Comparison of ENCODE assay signal across 10 cellular contexts in genomic region chr5:138724470-138725146, GRCh38. TPM values are rescaled to one million over a fixed set of nuclear protein-coding genes. Genes with fewer than 3 reads are reported as not detected.
DNase-seq lines count a peak whose midpoint lies in the region; ATAC-seq and TF ChIP-seq lines count a peak whose summit lies in the region.
"Had no signal": no experiment of that assay in that cellular context is flagged by ENCODE, and none has a peak within 500 bp of the region (broad histone marks: within the 10 kb centered on the region; RNA-seq: fewer than 3 reads in every experiment).

No MANE protein-coding gene starts in this region.

- WGBS in trophoblast cell (ENCODE audit: extremely low coverage, insufficient coverage, insufficient read length), result no CpG with 5 or more reads among the region's 5 CpGs
- WGBS in tibial nerve, 2 donors, result 85 to 88% methylated on average over 5 of the region's 5 CpGs

- no peak for TF ChIP-seq EP300 in tibial nerve (IDR thresholded peaks at IDR 0.05)

- no peaks in the 10 kb centered on the region for H3K9me3 ChIP-seq in PC-3 (ENCODE audit: low read length)
- H3K9me3 ChIP-seq in trophoblast cell (ENCODE audit: insufficient read depth, low read depth, low read length), result no peaks in the 10 kb centered on the region
- H3K9me3 ChIP-seq in tibial nerve, result no peaks in the 10 kb centered on the region
- H3K9me3 ChIP-seq in colonic mucosa, result no peaks in the 10 kb centered on the region

- no peak for TF ChIP-seq POLR2A in tibial nerve (IDR thresholded peaks at IDR 0.05)

- no peak overlapping the region for H3K18ac ChIP-seq in trophoblast cell (ENCODE audit: low read length)

- POLR2A ChIA-PET in PC-3 (lab: Charles Lee; ENCODE audit: unreplicated experiment), result no interaction called here

- H4K20me1 ChIP-seq in PC-3 (ENCODE audit: low read length), result no peaks in the 10 kb centered on the region

- BruUV-seq in Calu3 (replicated peaks; lab: Mats Ljungman, UMichigan) (no TSS peak), PC-3 (replicated peaks; lab: Mats Ljungman, UMichigan) (no TSS peak)

- H3K23ac ChIP-seq in trophoblast cell (ENCODE audit: low read length), result no peak overlapping the region

- peak overlapping the region; percentile 35 for H3K4me2 ChIP-seq in PC-3 (ENCODE audit: low read length)
- H3K4me2 ChIP-seq in trophoblast cell (ENCODE audit: low read length), result peak overlapping the region; percentile 44

- H3K36me3 ChIP-seq in PC-3 (ENCODE audit: low read depth, low read length), result no peaks in the 10 kb centered on the region
- H3K36me3 ChIP-seq in trophoblast cell (ENCODE audit: control insufficient read depth in 1 of 2, insufficient read depth in 2 of 2, low read length in 2 of 2), result no peaks in the 10 kb centered on the region
- H3K36me3 ChIP-seq in tibial nerve, result no peaks in the 10 kb centered on the region
- no peaks in the 10 kb centered on the region for H3K36me3 ChIP-seq in colonic mucosa

- peak overlapping the region; percentile 7 for H2BK5ac ChIP-seq in trophoblast cell (ENCODE audit: low read depth, low read length, poor library complexity)

- TF ChIP-seq CTCF in Calu3 (IDR thresholded peaks at IDR 0.05; ENCODE audit: unreplicated experiment) (no peak), PC-3 (conservative IDR thresholded peaks at IDR 0.05; ENCODE audit: low read depth, low read length) (no peak), tibial nerve (IDR thresholded peaks at IDR 0.05) (no peak), colonic mucosa (IDR thresholded peaks at IDR 0.05) (no peak)

- ATAC-seq in PC-3, result no peak
- no peak for ATAC-seq in HG03442 (IDR thresholded peaks at IDR 0.05; ENCODE audit: unreplicated experiment)

- no peak overlapping the region for H4K8ac ChIP-seq in trophoblast cell (ENCODE audit: low read depth, low read length)

- H3K4ac ChIP-seq in trophoblast cell (ENCODE audit: low read depth, low read length), result no peak overlapping the region

- H3F3A ChIP-seq in PC-3 (ENCODE audit: low read length, unreplicated experiment), result no peaks in the 10 kb centered on the region

- peak overlapping the region; percentile 23 for H2BK120ac ChIP-seq in trophoblast cell (ENCODE audit: insufficient read depth, low read length, poor library complexity)

- peaks cover 18% of the 10 kb centered on the region for H3K79me1 ChIP-seq in trophoblast cell (ENCODE audit: low read length)

- H3K27ac ChIP-seq in PC-3 (ENCODE audit: low read length) (peak overlapping the region; percentile 37), trophoblast cell (ENCODE audit: low read depth, low read length) (peak overlapping the region; percentile 62), tibial nerve (no peak overlapping the region), colonic mucosa (no peak overlapping the region)

- H3K9me2 ChIP-seq in PC-3 (replicated peaks; ENCODE audit: low read length), result no peaks in the 10 kb centered on the region

- H4K12ac ChIP-seq in trophoblast cell (ENCODE audit: low read depth, low read length), result no peak overlapping the region

- H2BK12ac ChIP-seq in trophoblast cell (ENCODE audit: low read length), result peak overlapping the region; percentile 21

- no peaks in the 10 kb centered on the region for H3K27me3 Mint-ChIP-seq in Calu3 (ENCODE audit: unreplicated experiment)

- no peaks in the 10 kb centered on the region for H3K27me3 ChIP-seq in PC-3 (ENCODE audit: low read length)
- H3K27me3 ChIP-seq in trophoblast cell (ENCODE audit: insufficient read depth, low read length), result no peaks in the 10 kb centered on the region
- no peaks in the 10 kb centered on the region for H3K27me3 ChIP-seq in tibial nerve
- no peaks in the 10 kb centered on the region for H3K27me3 ChIP-seq in colonic mucosa

- no peak overlapping the region for H3K4me3 Mint-ChIP-seq in Calu3 (ENCODE audit: low read depth, unreplicated experiment)
- H3K4me3 Mint-ChIP-seq: IgD-negative memory B cell had no signal

- intact Hi-C loops in Calu3 (cut with micrococcal nuclease; ENCODE audit: unreplicated experiment) (loop anchor here (1.0 to 5.0 kb wide), 2 partner anchors 71 to 147 kb away; partner anchors contain the start of gene HSPA9), PC-3 (cut with micrococcal nuclease) (loop anchor here (1.0 kb wide), 1 partner anchor 145 kb away; no protein-coding TSS in a partner anchor), colonic mucosa (cut with DNase I) (no loop called here)

- no peak overlapping the region for H2AK5ac ChIP-seq in trophoblast cell (ENCODE audit: low read length)

- peaks cover 44% of the 10 kb centered on the region for H3K4me1 Mint-ChIP-seq in Calu3 (ENCODE audit: low read depth, unreplicated experiment)

- no peak overlapping the region for H3K9ac ChIP-seq in PC-3 (ENCODE audit: low read length)
- no peak overlapping the region for H3K9ac ChIP-seq in trophoblast cell (ENCODE audit: low read length)
- H3K9ac ChIP-seq in colonic mucosa (ENCODE audit: low read depth in 2 of 2, low read length in 2 of 2), result no peak overlapping the region

- H3K4me1 ChIP-seq in PC-3 (ENCODE audit: insufficient read depth, low read length) (peaks cover 14% of the 10 kb centered on the region), trophoblast cell (ENCODE audit: control insufficient read depth in 1 of 2, insufficient read depth in 2 of 2, low read length in 2 of 2) (peaks cover 22 to 29% of the 10 kb centered on the region in 2 experiments), tibial nerve (peaks cover 0 to 20% (median 3%) of the 10 kb centered on the region in 4 donors), colonic mucosa (no peaks in the 10 kb centered on the region)

- no peaks in the 10 kb centered on the region for H3K36me3 Mint-ChIP-seq in Calu3 (ENCODE audit: insufficient read depth, unreplicated experiment)

- peak overlapping the region; percentile 32 for H4K91ac ChIP-seq in trophoblast cell (ENCODE audit: low read depth, low read length)

- DNase-seq in Calu3 (peak; percentile 32), PC-3 (no peak), fibroblast of gingiva (ENCODE audit: low read depth) (peak; percentile 95), trophoblast cell (peak; percentile 94 to 96), tibial nerve (ENCODE audit: low spot score in 2 of 2) (no peak), NCI-H187 treated with DMSO at 0.1 percent for 48 hours (lab: John Stamatoyannopoulos, UW) (no peak), colonic mucosa (no peak)
- DNase-seq: kidney glomerular epithelial cell had no signal

- H3K79me2 ChIP-seq in PC-3 (ENCODE audit: low read length), result no peaks in the 10 kb centered on the region
- no peaks in the 10 kb centered on the region for H3K79me2 ChIP-seq in trophoblast cell (ENCODE audit: control insufficient read depth, insufficient read depth, low read length, poor library complexity)

- no peak overlapping the region for H3K14ac ChIP-seq in trophoblast cell (ENCODE audit: low read length)

- no peaks in the 10 kb centered on the region for H3K9me3 Mint-ChIP-seq in Calu3 (ENCODE audit: low read depth, unreplicated experiment)
- H3K9me3 Mint-ChIP-seq: IgD-negative memory B cell had no signal

- CTCF ChIA-PET in Calu3 (lab: Charles Lee), result interaction anchor here (0.6 to 1.8 kb wide), 26 partner anchors 9 to 547 kb away, joined by 3 to 16 read pairs (median 5); no protein-coding TSS in a partner anchor
- CTCF ChIA-PET in PC-3 (lab: Charles Lee), result interaction anchor here (0.6 kb wide), 1 partner anchor 474 kb away, joined by 3 read pairs; the partner anchor contains the start of gene SIL1

- H2AFZ ChIP-seq in PC-3 (ENCODE audit: low read length) (no peak overlapping the region), trophoblast cell (ENCODE audit: insufficient read depth, low read length, poor library complexity) (no peak overlapping the region)

- H3K27ac Mint-ChIP-seq in Calu3 (ENCODE audit: unreplicated experiment), result peak overlapping the region; percentile 32

- H3K4me3 ChIP-seq in PC-3 (ENCODE audit: low read length), result no peak overlapping the region
- H3K4me3 ChIP-seq in trophoblast cell (ENCODE audit: low read depth, low read length), result no peak overlapping the region
- H3K4me3 ChIP-seq in tibial nerve, result no peak overlapping the region
- H3K4me3 ChIP-seq in colonic mucosa, result no peak overlapping the region

RNA-seq across cellular contexts. Expression of gene CTNNA1, which starts 28.6 kb away (rescaled TPM):
- total RNA-seq in Calu3 (2022), result 623 and 734 TPM in 2 replicates
- 1.9 and 9.8 TPM in 2 replicates for total RNA-seq in PC-3 (2014; rRNA removed)
- 203 and 211 TPM in 2 replicates for polyA plus RNA-seq in trophoblast cell (2013)
- 100 to 1,000 TPM; 292 to 447 (median 321) TPM for total RNA-seq in tibial nerve
- 100 to 1,000 TPM; 400 to 483 TPM for total RNA-seq in colonic mucosa

Comparison
In these comparisons a context has a peak if more than half of its experiments do, and no peak if none do; other contexts are left out.
1. DNase-seq: peak in Calu3 (single experiment), fibroblast of gingiva (single experiment) and trophoblast cell (2 of 2); none in PC-3 (single experiment), tibial nerve (0 of 2), NCI-H187 treated with DMSO at 0.1 percent for 48 hours (single experiment) and colonic mucosa (single experiment).
2. H3K27ac ChIP-seq: peak in PC-3 (single experiment) and trophoblast cell (single experiment); none in tibial nerve (0 of 4) and colonic mucosa (single experiment).
3. RNA of gene CTNNA1, which starts 28.6 kb away (total RNA-seq): 623 to 734 TPM in Calu3, 400 to 483 TPM in colonic mucosa and 292 to 447 TPM in tibial nerve; 1.9 to 9.8 TPM in PC-3; every median in the first group is over 10 times any median in the second.